ENCODE assay signal across 9 cellular contexts in the genomic region with DNA sequence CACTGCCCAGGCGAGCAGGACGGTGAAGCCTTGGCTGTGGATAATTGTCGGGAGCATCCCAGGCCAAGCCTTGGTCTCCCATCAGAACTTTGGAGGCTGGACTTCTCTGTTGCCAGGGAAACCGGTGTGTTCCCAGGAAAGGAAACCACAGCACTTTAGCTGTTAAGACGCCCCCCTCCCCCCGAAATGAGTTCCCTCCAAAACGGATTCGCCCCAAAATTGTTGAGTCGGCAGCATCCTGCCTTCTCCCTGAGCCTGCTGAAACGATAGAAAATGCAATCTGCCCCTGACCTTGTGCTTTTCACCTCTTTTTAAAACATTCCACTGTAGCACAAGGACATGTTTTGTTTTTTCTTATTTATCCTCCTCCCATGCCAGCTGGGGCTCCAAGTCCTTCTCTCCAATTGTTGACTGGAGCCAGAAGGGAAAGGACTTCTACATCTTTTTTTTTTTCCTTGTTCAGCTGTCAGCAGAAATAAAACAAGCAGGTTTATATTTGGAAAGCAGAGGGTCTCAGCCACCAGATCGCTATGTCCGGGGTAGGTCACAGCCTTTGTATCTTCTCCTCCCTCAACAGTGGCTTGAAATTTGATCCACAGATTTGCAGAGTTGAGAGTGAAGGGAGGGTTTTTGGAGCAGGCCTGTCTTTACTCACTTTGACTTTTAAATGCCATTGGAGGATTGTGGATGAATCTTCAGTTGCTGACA.
A peak's percentile ranks its signal among the peaks of the same experiment; 100 is the strongest.
DNase-seq lines count a peak whose midpoint lies in the region; ATAC-seq and TF ChIP-seq lines count a peak whose summit lies in the region.
"Had no signal": no experiment of that assay in that cellular context is flagged by ENCODE, and none has a peak within 500 bp of the region (broad histone marks: within the 10 kb centered on the region; RNA-seq: fewer than 3 reads in every experiment).

No MANE protein-coding gene starts in this region.

- CTCF ChIA-PET in PC-3 (lab: Charles Lee): interaction anchor here (1.7 kb wide), 1 partner anchor 10 kb away, joined by 9 read pairs; no protein-coding TSS in a partner anchor

- BruUV-seq in PC-3 (replicated peaks; lab: Mats Ljungman, UMichigan): no TSS peak

- intact Hi-C loops in PC-3 (cut with micrococcal nuclease): loop anchor here (2.0 kb wide), 1 partner anchor 210 kb away; no protein-coding TSS in a partner anchor

- H3K9me3 Mint-ChIP-seq in mesothelial cell of epicardium (no peaks in the 10 kb centered on the region), type B pancreatic cell (no peaks in the 10 kb centered on the region)
- H3K9me3 Mint-ChIP-seq in activated T-cell treated with anti-CD3 and anti-CD28 coated beads, Interleukin-2, amount 50 U/mL, for 4 hours: no peaks in the 10 kb centered on the region
- H3K9me3 Mint-ChIP-seq: activated naive CD4-positive, alpha-beta T cell treated with anti-CD3 and anti-CD28 coated beads for 36 hours had no signal

- H3K27me3 ChIP-seq in PC-3 (ENCODE audit: low read length) (no peaks in the 10 kb centered on the region), esophagus (ENCODE audit: control insufficient read depth in 1 of 2, insufficient read depth in 2 of 2, low read length in 2 of 2) (no peaks in the 10 kb centered on the region)

- DNase-seq in PC-3: no peak
- no peak for DNase-seq in mesothelial cell of epicardium (ENCODE audit: low spot score in 2 of 2, unreplicated experiment in 2 of 2)
- DNase-seq in type B pancreatic cell (ENCODE audit: extremely low spot score, unreplicated experiment): no peak
- no peak for DNase-seq in activated T-cell treated with anti-CD3 and anti-CD28 coated beads, Interleukin-2, amount 50 U/mL, for 4 hours
- no peak for DNase-seq in effector CD8-positive, alpha-beta T cell (lab: John Stamatoyannopoulos, UW)
- DNase-seq: activated naive CD4-positive, alpha-beta T cell treated with anti-CD3 and anti-CD28 coated beads for 36 hours; stimulated activated CD4-positive, alpha-beta T cell treated with anti-CD3 and anti-CD28 coated beads, Interleukin-12 subunit alpha, Interleukin-12 subunit beta, amount 100 ng/mL, for 4 hours had no signal

- no peaks in the 10 kb centered on the region for H3F3A ChIP-seq in PC-3 (ENCODE audit: low read length, unreplicated experiment)

- H3K4me3 Mint-ChIP-seq in mesothelial cell of epicardium (no peak overlapping the region), type B pancreatic cell (peak overlapping the region; percentile 17)
- H3K4me3 Mint-ChIP-seq in activated T-cell treated with anti-CD3 and anti-CD28 coated beads, Interleukin-2, amount 50 U/mL, for 4 hours: no peak overlapping the region
- H3K4me3 Mint-ChIP-seq: activated naive CD4-positive, alpha-beta T cell treated with anti-CD3 and anti-CD28 coated beads for 36 hours had no signal

- H2AFZ ChIP-seq in PC-3 (ENCODE audit: low read length): no peak overlapping the region

- H3K27ac Mint-ChIP-seq in mesothelial cell of epicardium (peak overlapping the region; percentile 59), type B pancreatic cell (peak overlapping the region; percentile 91)
- H3K27ac Mint-ChIP-seq: activated naive CD4-positive, alpha-beta T cell treated with anti-CD3 and anti-CD28 coated beads for 36 hours had no signal

- WGBS in esophagus, 2 donors: 46 to 54% methylated on average over 12 of the region's 12 CpGs

- no peaks in the 10 kb centered on the region for H3K9me2 ChIP-seq in PC-3 (replicated peaks; ENCODE audit: low read length)

- H3K4me2 ChIP-seq in PC-3 (ENCODE audit: low read length): 0 out of 2 replicates have a peak overlapping the region, but pooled peaks have one; percentile 50

- no peaks in the 10 kb centered on the region for H4K20me1 ChIP-seq in PC-3 (ENCODE audit: low read length)

- POLR2A ChIA-PET in PC-3 (lab: Charles Lee; ENCODE audit: unreplicated experiment): no interaction called here

- ATAC-seq in PC-3 (no peak), GM21367 (IDR thresholded peaks at IDR 0.05; ENCODE audit: unreplicated experiment) (no peak)
- no peak for ATAC-seq in activated T-cell treated with anti-CD3 and anti-CD28 coated beads, Interleukin-2, amount 50 U/mL, for 4 hours

- H3K4me1 ChIP-seq in PC-3 (ENCODE audit: insufficient read depth, low read length) (peaks cover 42% of the 10 kb centered on the region), esophagus (ENCODE audit: control insufficient read depth in 2 of 2, insufficient read depth in 2 of 2, low read length in 1 of 2) (peaks cover 14 to 46% of the 10 kb centered on the region in 2 donors)

- H3K27me3 Mint-ChIP-seq in mesothelial cell of epicardium (ENCODE audit: low read depth) (no peaks in the 10 kb centered on the region), type B pancreatic cell (no peaks in the 10 kb centered on the region)
- no peaks in the 10 kb centered on the region for H3K27me3 Mint-ChIP-seq in activated T-cell treated with anti-CD3 and anti-CD28 coated beads, Interleukin-2, amount 50 U/mL, for 4 hours (ENCODE audit: low read depth)

- TF ChIP-seq CTCF in PC-3 (conservative IDR thresholded peaks at IDR 0.05; ENCODE audit: low read depth, low read length) (no peak), mesothelial cell of epicardium (IDR thresholded peaks at IDR 0.05; ENCODE audit: unreplicated experiment) (no peak), type B pancreatic cell (conservative IDR thresholded peaks at IDR 0.05) (no peak)

- H3K36me3 Mint-ChIP-seq in mesothelial cell of epicardium (peaks cover 2% of the 10 kb centered on the region), type B pancreatic cell (peaks cover 7% of the 10 kb centered on the region)
- H3K36me3 Mint-ChIP-seq in activated T-cell treated with anti-CD3 and anti-CD28 coated beads, Interleukin-2, amount 50 U/mL, for 4 hours (ENCODE audit: insufficient read depth): peaks cover 4% of the 10 kb centered on the region

- H3K36me3 ChIP-seq in PC-3 (ENCODE audit: low read depth, low read length): peaks cover 14% of the 10 kb centered on the region; the same call in 1 of the 2 replicates
- peaks cover 0 to 41% of the 10 kb centered on the region in 2 donors for H3K36me3 ChIP-seq in esophagus (ENCODE audit: control insufficient read depth in 2 of 2, insufficient read depth in 2 of 2, low read length in 1 of 2)

- H3K4me3 ChIP-seq in PC-3 (ENCODE audit: low read length) (no peak overlapping the region), esophagus (ENCODE audit: low read depth in 1 of 2, low read length in 2 of 2) (no peak overlapping the region)

- H3K27ac ChIP-seq in PC-3 (ENCODE audit: low read length) (0 out of 2 replicates have a peak overlapping the region, but pooled peaks have one; percentile 67), esophagus (ENCODE audit: low read depth in 2 of 2, low read length in 1 of 2) (peak overlapping the region; percentile 13 to 53)

- H3K9me3 ChIP-seq in PC-3 (ENCODE audit: low read length) (no peaks in the 10 kb centered on the region), esophagus (ENCODE audit: control insufficient read depth in 2 of 2, insufficient read depth in 1 of 2, low read depth in 1 of 2, low read length in 1 of 2) (no peaks in the 10 kb centered on the region)

- H3K4me1 Mint-ChIP-seq in mesothelial cell of epicardium (peaks cover 69% of the 10 kb centered on the region), type B pancreatic cell (ENCODE audit: unreplicated experiment) (peaks cover 66% of the 10 kb centered on the region)
- H3K4me1 Mint-ChIP-seq in activated T-cell treated with anti-CD3 and anti-CD28 coated beads, Interleukin-2, amount 50 U/mL, for 4 hours (ENCODE audit: low read depth): no peaks in the 10 kb centered on the region

- H3K79me2 ChIP-seq in PC-3 (ENCODE audit: low read length): peaks cover 11% of the 10 kb centered on the region

- H3K9ac ChIP-seq in PC-3 (ENCODE audit: low read length): no peak overlapping the region
